ENCODE assay signal across 31 cellular contexts in the genomic region with DNA sequence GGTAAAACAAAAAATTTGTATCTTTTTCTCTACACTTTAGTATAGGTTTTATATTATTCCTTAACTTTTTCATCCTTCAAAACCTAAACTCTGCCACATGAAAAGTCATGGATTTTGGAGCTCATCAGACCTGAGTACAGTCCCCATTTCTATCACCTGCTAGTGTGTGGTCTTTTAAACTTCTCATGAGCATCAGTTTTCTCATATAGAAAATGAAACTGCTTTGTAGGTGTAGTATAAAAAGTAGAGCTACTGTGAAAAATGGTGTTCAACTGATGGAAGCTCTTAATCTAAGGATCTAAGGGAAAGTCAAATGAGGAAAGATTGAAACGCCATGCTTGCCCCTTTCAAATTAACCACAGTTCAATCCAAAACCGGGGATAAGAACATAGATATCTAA.
"Had no signal": no experiment of that assay in that cellular context is flagged by ENCODE, and none has a peak within 500 bp of the region (broad histone marks: within the 10 kb centered on the region; RNA-seq: fewer than 3 reads in every experiment).

No MANE protein-coding gene starts in this region.

- H3K36me3 ChIP-seq: MG63 had no signal

- H3K27me3 ChIP-seq: MG63 had no signal

- ATAC-seq: activated CD8-positive, alpha-beta memory T cell treated with anti-CD3 and anti-CD28 coated beads, Interleukin-2, amount 10 ng/mL, durations not matched to agents 7 days and 5 days had no signal

- H3K27me3 Mint-ChIP-seq: activated B cell treated with CpG ODN at 0.5 μM for 24 hours; activated CD4-positive, alpha-beta memory T cell treated with anti-CD3 and anti-CD28 coated beads, Interleukin-2, amount 10 ng/mL, durations not matched to agents 7 days and 5 days; activated CD8-positive, alpha-beta memory T cell treated with anti-CD3 and anti-CD28 coated beads, Interleukin-2, amount 10 ng/mL, durations not matched to agents 7 days and 5 days; activated naive CD4-positive, alpha-beta T cell treated with anti-CD3 and anti-CD28 coated beads, Interleukin-2, amount 50 U/mL, for 24 hours; activated naive CD8-positive, alpha-beta T cell treated with anti-CD3 and anti-CD28 coated beads, Interleukin-2, amount 10 ng/mL, durations not matched to agents 7 days and 5 days had no signal

- DNase-seq: activated B cell treated with CpG ODN at 0.5 μM for 24 hours; activated CD4-positive, alpha-beta memory T cell treated with anti-CD3 and anti-CD28 coated beads, Interleukin-2, amount 10 ng/mL, durations not matched to agents 7 days and 5 days; activated CD4-positive, alpha-beta T cell treated with anti-CD3 and anti-CD28 coated beads for 4 hours; activated CD4-positive, alpha-beta T cell treated with anti-CD3 and anti-CD28 coated beads, Interleukin-2, amount 50 U/mL, for 1 hour; activated CD4-positive, CD25-positive, alpha-beta regulatory T cell treated with anti-CD3 and anti-CD28 coated beads, Interleukin-2, amount 50 U/mL, for 72 hours; activated CD8-positive, alpha-beta memory T cell treated with anti-CD3 and anti-CD28 coated beads for 24 hours; activated CD8-positive, alpha-beta memory T cell treated with anti-CD3 and anti-CD28 coated beads, Interleukin-2, amount 10 ng/mL, durations not matched to agents 7 days and 5 days; activated CD8-positive, alpha-beta memory T cell treated with anti-CD3 and anti-CD28 coated beads, Interleukin-2, amount 50 U/mL, for 48 hours; activated effector memory CD4-positive, alpha-beta T cell treated with anti-CD3 and anti-CD28 coated beads, Interleukin-2, amount 50 U/mL, for 16 hours; activated naive CD4-positive, alpha-beta T cell; activated naive CD8-positive, alpha-beta T cell treated with anti-CD3 and anti-CD28 coated beads, Interleukin-2, amount 10 ng/mL, durations not matched to agents 7 days and 5 days; activated T-cell treated with anti-CD3 and anti-CD28 coated beads, Interleukin-2, amount 50 U/mL, for 48 hours; caudate nucleus; Kasumi-1; KBM-7; MV-4-11; NCI-H1092; NCI-H1436 treated with DMSO at 0.1 percent for 48 hours; NCI-H1694 treated with DMSO at 0.1 percent for 48 hours; NCI-H2029; NCI-H345; OCI-M1; Right ventricle myocardium superior; SW 1271; T-helper 1 cell; T-helper 2 cell; T-helper 9 cell had no signal

- H3K9me3 Mint-ChIP-seq: activated B cell treated with CpG ODN at 0.5 μM for 24 hours; activated CD4-positive, alpha-beta memory T cell treated with anti-CD3 and anti-CD28 coated beads, Interleukin-2, amount 10 ng/mL, durations not matched to agents 7 days and 5 days; activated naive CD8-positive, alpha-beta T cell treated with anti-CD3 and anti-CD28 coated beads, Interleukin-2, amount 10 ng/mL, durations not matched to agents 7 days and 5 days had no signal

- H3K4me3 Mint-ChIP-seq: activated B cell treated with CpG ODN at 0.5 μM for 24 hours; activated CD4-positive, alpha-beta memory T cell treated with anti-CD3 and anti-CD28 coated beads, Interleukin-2, amount 10 ng/mL, durations not matched to agents 7 days and 5 days; activated CD8-positive, alpha-beta memory T cell treated with anti-CD3 and anti-CD28 coated beads, Interleukin-2, amount 10 ng/mL, durations not matched to agents 7 days and 5 days; activated naive CD4-positive, alpha-beta T cell treated with anti-CD3 and anti-CD28 coated beads, Interleukin-2, amount 50 U/mL, for 24 hours; activated naive CD8-positive, alpha-beta T cell treated with anti-CD3 and anti-CD28 coated beads, Interleukin-2, amount 10 ng/mL, durations not matched to agents 7 days and 5 days; brain had no signal

- H3K4me1 Mint-ChIP-seq: activated B cell treated with CpG ODN at 0.5 μM for 24 hours; activated CD4-positive, alpha-beta memory T cell treated with anti-CD3 and anti-CD28 coated beads, Interleukin-2, amount 10 ng/mL, durations not matched to agents 7 days and 5 days; activated CD8-positive, alpha-beta memory T cell treated with anti-CD3 and anti-CD28 coated beads, Interleukin-2, amount 10 ng/mL, durations not matched to agents 7 days and 5 days; activated naive CD4-positive, alpha-beta T cell treated with anti-CD3 and anti-CD28 coated beads, Interleukin-2, amount 50 U/mL, for 24 hours; activated naive CD8-positive, alpha-beta T cell treated with anti-CD3 and anti-CD28 coated beads, Interleukin-2, amount 10 ng/mL, durations not matched to agents 7 days and 5 days had no signal

- H3K36me3 Mint-ChIP-seq: activated CD8-positive, alpha-beta memory T cell treated with anti-CD3 and anti-CD28 coated beads, Interleukin-2, amount 10 ng/mL, durations not matched to agents 7 days and 5 days; activated naive CD4-positive, alpha-beta T cell treated with anti-CD3 and anti-CD28 coated beads, Interleukin-2, amount 50 U/mL, for 24 hours; activated naive CD8-positive, alpha-beta T cell treated with anti-CD3 and anti-CD28 coated beads, Interleukin-2, amount 10 ng/mL, durations not matched to agents 7 days and 5 days; brain had no signal

- H3K4me3 ChIP-seq: MG63 had no signal

- H3K27ac ChIP-seq: VCaP had no signal

- H3K27ac Mint-ChIP-seq: activated B cell treated with CpG ODN at 0.5 μM for 24 hours; activated CD4-positive, alpha-beta memory T cell treated with anti-CD3 and anti-CD28 coated beads, Interleukin-2, amount 10 ng/mL, durations not matched to agents 7 days and 5 days; activated CD8-positive, alpha-beta memory T cell treated with anti-CD3 and anti-CD28 coated beads, Interleukin-2, amount 10 ng/mL, durations not matched to agents 7 days and 5 days; activated naive CD4-positive, alpha-beta T cell treated with anti-CD3 and anti-CD28 coated beads, Interleukin-2, amount 50 U/mL, for 24 hours; activated naive CD8-positive, alpha-beta T cell treated with anti-CD3 and anti-CD28 coated beads, Interleukin-2, amount 10 ng/mL, durations not matched to agents 7 days and 5 days; brain had no signal

- H3K9me3 ChIP-seq: MG63 had no signal
